In the genomic region with DNA sequence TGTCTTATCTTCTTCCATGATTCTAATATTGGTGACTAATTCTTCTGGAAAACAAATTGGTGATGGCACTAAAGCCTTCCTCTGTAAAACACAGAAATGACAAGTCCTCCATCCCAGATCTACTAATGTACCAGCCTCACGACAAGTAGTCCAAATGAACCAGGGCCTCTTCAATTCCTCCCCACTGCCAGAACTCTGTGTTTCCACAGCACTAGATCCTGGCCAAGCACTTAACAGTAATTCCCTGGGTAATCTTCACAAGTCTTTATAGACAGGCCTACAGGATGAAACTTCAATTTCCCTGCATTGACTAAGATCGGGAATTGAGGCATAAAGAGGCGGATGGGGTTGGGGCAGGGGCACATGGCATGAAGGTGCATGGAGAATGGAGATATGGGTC, we compare ENCODE assay signal across 26 cellular contexts. TPM values are rescaled to one million over a fixed set of nuclear protein-coding genes. Genes with fewer than 3 reads are reported as not detected.
"Had no signal": no experiment of that assay in that cellular context is flagged by ENCODE, and none has a peak within 500 bp of the region (broad histone marks: within the 10 kb centered on the region; RNA-seq: fewer than 3 reads in every experiment).

No MANE protein-coding gene starts in this region.

- H3K27ac ChIP-seq: KMS-11, PC-9, RWPE1, SJCRH30, SK-N-MC had no signal

- H3K4me1 ChIP-seq: SJCRH30 had no signal

- DNase-seq: Karpas-422, KBM-7, MM.1S, MV-4-11, NCI-H1417 treated with DMSO at 0.1 percent for 48 hours, NCI-H1436 treated with DMSO at 0.1 percent for 48 hours, NCI-H187 treated with DMSO at 0.1 percent for 48 hours, NCI-H2029, NCI-H2227 treated with DMSO at 0.1 percent for 48 hours, NCI-H345, NCI-H510A treated with DMSO at 0.1 percent for 48 hours, NCI-H526 treated with DMSO at 0.1 percent for 48 hours, NCI-H774, PC-9, SHP77, SIG-M5, SJCRH30 had no signal

- H3K36me3 ChIP-seq: SJCRH30 had no signal

- H3K4me3 ChIP-seq: PC-9, SJCRH30, SK-N-MC had no signal

- ATAC-seq: Panc1 had no signal

- H3K9ac ChIP-seq: KMS-11 had no signal

- H3K9me3 ChIP-seq: SJCRH30 had no signal

- H3K27me3 ChIP-seq: SJCRH30 had no signal

RNA-seq across cellular contexts. Expression of a gene that starts 52.7 kb away (rescaled TPM):
- total RNA-seq: LHCN-M2, MCF 10A, NCI-H460, OCI-LY7, PC-9, RPMI7951, SJCRH30 had no signal
